ENCODE assay signal across 8 cellular contexts in genomic region chr6:100865525-100865924, GRCh38.
"Had no signal": no experiment of that assay in that cellular context is flagged by ENCODE, and none has a peak within 500 bp of the region (broad histone marks: within the 10 kb centered on the region; RNA-seq: fewer than 3 reads in every experiment).

No MANE protein-coding gene starts in this region.

- H3K9me3 ChIP-seq: HAP-1 had no signal

- ATAC-seq: HCT116 had no signal

- DNase-seq: GM23248, GOT3, H7, HFFc6, KG1 had no signal

- H3K4me3 ChIP-seq: GM23248, HAP-1 had no signal

- H2AFZ ChIP-seq: GM23248 had no signal

- H3K27ac ChIP-seq: GM23248, HL-60 had no signal

- H3K9ac ChIP-seq: GM23248 had no signal
